Comparison of ENCODE assay signal across 24 cellular contexts in the genomic region with DNA sequence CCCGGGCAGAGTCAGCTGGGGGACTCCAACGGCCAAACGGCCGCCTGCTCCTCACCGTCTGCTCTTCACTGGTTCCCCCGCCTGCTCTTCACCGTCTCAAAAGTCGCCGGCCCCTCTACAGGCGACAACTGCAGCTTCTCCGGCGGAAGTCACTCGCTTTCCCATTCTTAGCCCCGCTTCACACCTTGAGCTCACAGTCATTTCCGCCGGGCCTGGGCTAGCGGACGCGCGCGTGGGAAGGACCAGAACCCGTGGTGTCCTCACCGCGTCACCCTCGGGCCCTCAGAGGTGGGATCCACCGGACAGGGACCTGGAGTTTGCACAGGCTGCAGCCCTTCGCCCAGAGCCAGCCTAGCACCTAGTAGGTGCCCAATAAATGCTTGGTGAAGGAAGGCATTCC. TPM values are rescaled to one million over a fixed set of nuclear protein-coding genes. Genes with fewer than 3 reads are reported as not detected.
A peak's percentile ranks its signal among the peaks of the same experiment; 100 is the strongest.
DNase-seq lines count a peak whose midpoint lies in the region; ATAC-seq and TF ChIP-seq lines count a peak whose summit lies in the region.
"Had no signal": no experiment of that assay in that cellular context is flagged by ENCODE, and none has a peak within 500 bp of the region (broad histone marks: within the 10 kb centered on the region; RNA-seq: fewer than 3 reads in every experiment).

No MANE protein-coding gene starts in this region.

- no peak for ATAC-seq in activated CD8-positive, alpha-beta memory T cell treated with anti-CD3 and anti-CD28 coated beads, Interleukin-2, amount 10 ng/mL, durations not matched to agents 7 days and 5 days
- no peak for ATAC-seq in central memory CD8-positive, alpha-beta T cell (replicated peaks; ENCODE audit: extremely low read depth, poor library complexity, severe bottlenecking)
- ATAC-seq in natural killer cell treated with Interleukin-12 subunit alpha and Interleukin-12 subunit beta and Interleukin-15 and Interleukin-18, amount 100 ng/mL, for 72 hours = no peak
- ATAC-seq in HG02571 (IDR thresholded peaks at IDR 0.05; ENCODE audit: unreplicated experiment) (no peak), GM18517 (IDR thresholded peaks at IDR 0.05; ENCODE audit: unreplicated experiment) (no peak)
- ATAC-seq: gastrocnemius medialis had no signal

- peaks cover 4% of the 10 kb centered on the region for H3K27me3 Mint-ChIP-seq in activated CD8-positive, alpha-beta memory T cell treated with anti-CD3 and anti-CD28 coated beads, Interleukin-2, amount 10 ng/mL, durations not matched to agents 7 days and 5 days
- no peaks in the 10 kb centered on the region for H3K27me3 Mint-ChIP-seq in central memory CD8-positive, alpha-beta T cell
- H3K27me3 Mint-ChIP-seq in natural killer cell treated with Interleukin-12 subunit alpha and Interleukin-12 subunit beta and Interleukin-15 and Interleukin-18, amount 100 ng/mL, for 72 hours = no peaks in the 10 kb centered on the region

- peaks cover 35% of the 10 kb centered on the region for H3K4me1 Mint-ChIP-seq in activated CD8-positive, alpha-beta memory T cell treated with anti-CD3 and anti-CD28 coated beads, Interleukin-2, amount 10 ng/mL, durations not matched to agents 7 days and 5 days
- H3K4me1 Mint-ChIP-seq in central memory CD8-positive, alpha-beta T cell = peaks cover 30% of the 10 kb centered on the region
- peaks cover 15 to 21% of the 10 kb centered on the region in 2 donors for H3K4me1 Mint-ChIP-seq in natural killer cell treated with Interleukin-12 subunit alpha and Interleukin-12 subunit beta and Interleukin-15 and Interleukin-18, amount 100 ng/mL, for 72 hours (ENCODE audit: low read depth in 2 of 2)

- TF ChIP-seq CTCF in GM13976 (IDR thresholded peaks at IDR 0.05; ENCODE audit: borderline replicate concordance, control extremely low read depth, extremely low read depth, insufficient read depth, missing control alignments) = no peak

- H3K9me3 Mint-ChIP-seq in activated CD8-positive, alpha-beta memory T cell treated with anti-CD3 and anti-CD28 coated beads, Interleukin-2, amount 10 ng/mL, durations not matched to agents 7 days and 5 days (ENCODE audit: low read depth) = no peaks in the 10 kb centered on the region
- H3K9me3 Mint-ChIP-seq in central memory CD8-positive, alpha-beta T cell = no peaks in the 10 kb centered on the region
- no peaks in the 10 kb centered on the region for H3K9me3 Mint-ChIP-seq in natural killer cell treated with Interleukin-12 subunit alpha and Interleukin-12 subunit beta and Interleukin-15 and Interleukin-18, amount 100 ng/mL, for 72 hours
- H3K9me3 Mint-ChIP-seq: activated T-helper 1 cell treated with anti-CD3 and anti-CD28 coated beads, Interleukin-12 subunit alpha, Interleukin-12 subunit beta, Interleukin-2, Interleukin-4 antibody, amounts not matched to agents 30 ng/mL and 10 ng/mL and 1 ng/mL, durations not matched to agents 14 hours and 24 hours and 36 hours had no signal

- no peak overlapping the region for H3K27ac Mint-ChIP-seq in activated CD8-positive, alpha-beta memory T cell treated with anti-CD3 and anti-CD28 coated beads, Interleukin-2, amount 10 ng/mL, durations not matched to agents 7 days and 5 days
- peak overlapping the region; percentile 57 for H3K27ac Mint-ChIP-seq in central memory CD8-positive, alpha-beta T cell (ENCODE audit: low read depth)
- no peak overlapping the region for H3K27ac Mint-ChIP-seq in natural killer cell treated with Interleukin-12 subunit alpha and Interleukin-12 subunit beta and Interleukin-15 and Interleukin-18, amount 100 ng/mL, for 72 hours

- peak overlapping the region; percentile 35 for H3K4me3 Mint-ChIP-seq in activated CD8-positive, alpha-beta memory T cell treated with anti-CD3 and anti-CD28 coated beads, Interleukin-2, amount 10 ng/mL, durations not matched to agents 7 days and 5 days
- peak overlapping the region; percentile 63 for H3K4me3 Mint-ChIP-seq in central memory CD8-positive, alpha-beta T cell
- H3K4me3 Mint-ChIP-seq in natural killer cell treated with Interleukin-12 subunit alpha and Interleukin-12 subunit beta and Interleukin-15 and Interleukin-18, amount 100 ng/mL, for 72 hours = peak overlapping the region; percentile 17

- no peaks in the 10 kb centered on the region for H3K36me3 Mint-ChIP-seq in activated CD8-positive, alpha-beta memory T cell treated with anti-CD3 and anti-CD28 coated beads, Interleukin-2, amount 10 ng/mL, durations not matched to agents 7 days and 5 days
- H3K36me3 Mint-ChIP-seq in central memory CD8-positive, alpha-beta T cell (ENCODE audit: insufficient read depth) = peaks cover 14% of the 10 kb centered on the region
- no peaks in the 10 kb centered on the region for H3K36me3 Mint-ChIP-seq in natural killer cell treated with Interleukin-12 subunit alpha and Interleukin-12 subunit beta and Interleukin-15 and Interleukin-18, amount 100 ng/mL, for 72 hours
- H3K36me3 Mint-ChIP-seq: brain had no signal

- no peak for DNase-seq in activated CD8-positive, alpha-beta memory T cell treated with anti-CD3 and anti-CD28 coated beads, Interleukin-2, amount 10 ng/mL, durations not matched to agents 7 days and 5 days
- no peak for DNase-seq in activated CD8-positive, alpha-beta memory T cell treated with anti-CD3 and anti-CD28 coated beads, Interleukin-2, amount 50 U/mL, for 48 hours
- DNase-seq in ELF-1 (ENCODE audit: low read depth, low spot score) = peak; percentile 48
- no peak for DNase-seq in central memory CD8-positive, alpha-beta T cell (ENCODE audit: low spot score in 2 of 2)
- DNase-seq in natural killer cell treated with Interleukin-12 subunit alpha and Interleukin-12 subunit beta and Interleukin-15 and Interleukin-18, amount 100 ng/mL, for 72 hours (ENCODE audit: low spot score) = no peak
- DNase-seq in GM13976 (ENCODE audit: low spot score) = no peak
- DNase-seq: activated CD4-positive, alpha-beta T cell treated with anti-CD3 and anti-CD28 coated beads, Interleukin-2, amount 50 U/mL, for 4 hours; effector memory CD4-positive, alpha-beta T cell; esophagus squamous epithelium; gastrocnemius medialis; H7; mesendoderm; NCI-H2171; NCI-H69; stimulated activated CD4-positive, alpha-beta T cell treated with anti-CD3 and anti-CD28 coated beads, Interleukin-12 subunit alpha, Interleukin-12 subunit beta, amount 100 ng/mL, for 4 hours; stimulated activated CD4-positive, alpha-beta T cell treated with anti-CD3 and anti-CD28 coated beads, Interleukin-4, amount 100 ng/mL, for 4 hours had no signal

- in situ Hi-C loops in GM13976 (cut with MboI; ENCODE audit: low sequenced_read_pairs, unreplicated experiment) = no loop called here

- CTCF ChIA-PET in activated CD8-positive, alpha-beta memory T cell treated with anti-CD3 and anti-CD28 coated beads, Interleukin-2, amount 10 ng/mL, durations not matched to agents 7 days and 5 days (lab: Charles Lee) = interaction anchor here (4.0 kb wide), 1 partner anchor 11 kb away, joined by 28 read pairs; no protein-coding TSS in a partner anchor

RNA-seq across cellular contexts. Expression of a gene that starts 27.9 kb away (rescaled TPM):
- total RNA-seq in activated CD8-positive, alpha-beta memory T cell treated with anti-CD3 and anti-CD28 coated beads, Interleukin-2, amount 10 ng/mL, durations not matched to agents 7 days and 5 days = not detected
- total RNA-seq in natural killer cell treated with Interleukin-12 subunit alpha and Interleukin-12 subunit beta and Interleukin-15 and Interleukin-18, amount 100 ng/mL, for 72 hours = not detected
- total RNA-seq: activated T-helper 1 cell treated with anti-CD3 and anti-CD28 coated beads, Interleukin-12 subunit alpha, Interleukin-12 subunit beta, Interleukin-2, Interleukin-4 antibody, amounts not matched to agents 30 ng/mL and 10 ng/mL and 1 ng/mL, durations not matched to agents 14 hours and 24 hours and 36 hours; esophagus squamous epithelium; kidney epithelial cell; osteoblast; T-helper 2 cell treated with Interferon-gamma antibody and Interleukin-4, amounts not matched to agents 100 ng/mL and 5 ng/mL, for 36 hours; ureter had no signal

RNA-seq across cellular contexts. Expression of a gene that starts 53.1 kb away (rescaled TPM):
- 100 to 1,000 TPM; 127 to 207 TPM for total RNA-seq in activated CD8-positive, alpha-beta memory T cell treated with anti-CD3 and anti-CD28 coated beads, Interleukin-2, amount 10 ng/mL, durations not matched to agents 7 days and 5 days
- total RNA-seq in natural killer cell treated with Interleukin-12 subunit alpha and Interleukin-12 subunit beta and Interleukin-15 and Interleukin-18, amount 100 ng/mL, for 72 hours = 100 to 1,000 TPM in 1 of 2 donors, 10 to 100 TPM in 1; 87.8 to 347 TPM
